In the genomic region with DNA sequence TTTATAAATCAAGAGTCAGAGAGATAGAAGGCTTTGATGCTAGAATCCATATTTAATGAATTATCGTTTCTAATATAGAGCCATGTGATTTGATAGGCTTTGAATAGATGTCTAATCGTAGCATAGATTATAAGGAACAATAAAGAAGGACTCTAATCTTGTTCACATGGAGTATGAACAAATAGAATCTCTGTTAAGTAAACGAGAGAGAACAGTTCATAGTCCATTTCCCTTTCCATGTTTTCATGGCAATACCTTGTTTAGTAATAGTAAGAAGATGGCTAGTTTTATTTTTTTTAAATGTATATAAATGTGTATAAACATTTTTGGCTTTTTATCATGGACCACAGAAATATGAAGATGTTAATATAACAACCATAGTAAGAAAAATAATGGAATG, we compare ENCODE assay signal across 1 cellular context.
TF ChIP-seq lines count a peak whose summit lies in the region.

No MANE protein-coding gene starts in this region.

TF ChIP-seq in HepG2, 621 proteins besides CTCF, POLR2A, EP300 and RAD21 (continues in another document):
- TF ChIP-seq ARNTL (CRISPR knock-in tag; IDR thresholded peaks at IDR 0.05) (no peak), ZEB1 (IDR thresholded peaks at IDR 0.05; ENCODE audit: insufficient replicate concordance, low read depth) (no peak), PHF5A (CRISPR knock-in tag; IDR thresholded peaks at IDR 0.05; ENCODE audit: low read depth, unreplicated experiment) (peak; percentile 54), FOXO4 (CRISPR knock-in tag; conservative IDR thresholded peaks at IDR 0.05) (no peak), ZNF7 (CRISPR knock-in tag; IDR thresholded peaks at IDR 0.05) (no peak), ZIK1 (CRISPR knock-in tag; IDR thresholded peaks at IDR 0.05; ENCODE audit: borderline replicate concordance, low read depth) (no peak), HDAC6 (IDR thresholded peaks at IDR 0.05; ENCODE audit: low read depth, low read length) (no peak), HDAC1 (CRISPR knock-in tag; IDR thresholded peaks at IDR 0.05) (0 out of 2 replicates have a peak, but pooled peaks have one; percentile 36), ZNF782 (CRISPR knock-in tag; IDR thresholded peaks at IDR 0.05; ENCODE audit: borderline replicate concordance) (no peak), GTF2F1 (IDR thresholded peaks at IDR 0.05; ENCODE audit: low read length) (no peak), GRHL1 (CRISPR knock-in tag; conservative IDR thresholded peaks at IDR 0.05) (no peak), ZNF180 (CRISPR knock-in tag; IDR thresholded peaks at IDR 0.05; ENCODE audit: borderline replicate concordance, low read depth) (no peak), ZNF329 (CRISPR knock-in tag; IDR thresholded peaks at IDR 0.05; ENCODE audit: low read depth) (no peak), CHD2 (IDR thresholded peaks at IDR 0.05; ENCODE audit: low read depth, low read length) (no peak), ARID3A (IDR thresholded peaks at IDR 0.05; ENCODE audit: low read depth, low read length) (peak; percentile 80; the same call in 1 of the 2 replicates), HOXA5 (CRISPR knock-in tag; IDR thresholded peaks at IDR 0.05) (no peak), NFATC3 (CRISPR knock-in tag; IDR thresholded peaks at IDR 0.05) (no peak), ZNF816 (CRISPR knock-in tag; IDR thresholded peaks at IDR 0.05; ENCODE audit: borderline replicate concordance) (no peak), HNF4A (CRISPR knock-in tag; IDR thresholded peaks at IDR 0.05) (peak; percentile 75), MEIS2 (CRISPR knock-in tag; IDR thresholded peaks at IDR 0.05) (no peak), ZSCAN31 (CRISPR knock-in tag; IDR thresholded peaks at IDR 0.05; ENCODE audit: low read depth) (no peak), TRIM24 (CRISPR knock-in tag; IDR thresholded peaks at IDR 0.05) (no peak), ZNF331 (CRISPR knock-in tag; IDR thresholded peaks at IDR 0.05) (no peak), ZBTB7B (CRISPR knock-in tag; IDR thresholded peaks at IDR 0.05) (no peak), HOXD1 (CRISPR knock-in tag; IDR thresholded peaks at IDR 0.05) (no peak), ZNF496 (CRISPR knock-in tag; IDR thresholded peaks at IDR 0.05; ENCODE audit: insufficient replicate concordance) (no peak), NCOA2 (CRISPR knock-in tag; IDR thresholded peaks at IDR 0.05) (no peak), ZKSCAN1 (IDR thresholded peaks at IDR 0.05; ENCODE audit: low read length) (no peak), DR1 (CRISPR knock-in tag; IDR thresholded peaks at IDR 0.05) (no peak), RFXANK (CRISPR knock-in tag; IDR thresholded peaks at IDR 0.05) (no peak), ZBTB10 (CRISPR knock-in tag; IDR thresholded peaks at IDR 0.05; ENCODE audit: borderline replicate concordance) (no peak), ZNF24 (IDR thresholded peaks at IDR 0.05) (no peak), NR2F6 (IDR thresholded peaks at IDR 0.05) (no peak), NR2F6 (CRISPR knock-in tag; IDR thresholded peaks at IDR 0.05) (no peak), FOXA3 (CRISPR knock-in tag; IDR thresholded peaks at IDR 0.05) (peak; percentile 84), ZNF234 (CRISPR knock-in tag; conservative IDR thresholded peaks at IDR 0.05) (no peak), CREBL2 (CRISPR knock-in tag; IDR thresholded peaks at IDR 0.05; ENCODE audit: borderline replicate concordance) (no peak), KDM1A (CRISPR knock-in tag; IDR thresholded peaks at IDR 0.05) (0 out of 2 replicates have a peak, but pooled peaks have one; percentile 33), ZKSCAN5 (CRISPR knock-in tag; IDR thresholded peaks at IDR 0.05) (no peak), SSRP1 (CRISPR knock-in tag; IDR thresholded peaks at IDR 0.05) (no peak), ZNF607 (CRISPR knock-in tag; IDR thresholded peaks at IDR 0.05; ENCODE audit: borderline replicate concordance) (no peak), ZNF639 (CRISPR knock-in tag; conservative IDR thresholded peaks at IDR 0.05) (no peak), MLXIP (CRISPR knock-in tag; IDR thresholded peaks at IDR 0.05; ENCODE audit: borderline replicate concordance) (no peak), ZNF430 (CRISPR knock-in tag; IDR thresholded peaks at IDR 0.05) (no peak), KLF6 (CRISPR knock-in tag; IDR thresholded peaks at IDR 0.05) (no peak), HMGXB4 (CRISPR knock-in tag; IDR thresholded peaks at IDR 0.05; ENCODE audit: borderline replicate concordance in 1 of 2, low read depth in 1 of 2) (no peak), ZNF260 (CRISPR knock-in tag; IDR thresholded peaks at IDR 0.05; ENCODE audit: borderline replicate concordance, low read depth) (no peak), TAF1 (CRISPR knock-in tag; IDR thresholded peaks at IDR 0.05) (no peak), TOPORS (CRISPR knock-in tag; IDR thresholded peaks at IDR 0.05) (no peak)
- TF ChIP-seq, protein P1, sequence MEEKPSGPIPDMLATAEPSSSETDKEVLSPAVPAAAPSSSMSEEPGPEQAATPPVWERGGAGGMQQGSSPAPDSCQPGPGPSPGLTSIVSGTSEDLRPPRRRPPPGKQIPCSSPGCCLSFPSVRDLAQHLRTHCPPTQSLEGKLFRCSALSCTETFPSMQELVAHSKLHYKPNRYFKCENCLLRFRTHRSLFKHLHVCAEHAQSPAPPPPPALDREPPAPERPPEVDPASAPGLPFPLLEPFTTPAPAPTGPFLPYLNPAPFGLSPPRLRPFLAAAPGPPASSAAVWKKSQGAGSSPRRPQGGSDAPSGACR (CRISPR knock-in tag; IDR thresholded peaks at IDR 0.05) = no peak
- TF ChIP-seq, protein P2, sequence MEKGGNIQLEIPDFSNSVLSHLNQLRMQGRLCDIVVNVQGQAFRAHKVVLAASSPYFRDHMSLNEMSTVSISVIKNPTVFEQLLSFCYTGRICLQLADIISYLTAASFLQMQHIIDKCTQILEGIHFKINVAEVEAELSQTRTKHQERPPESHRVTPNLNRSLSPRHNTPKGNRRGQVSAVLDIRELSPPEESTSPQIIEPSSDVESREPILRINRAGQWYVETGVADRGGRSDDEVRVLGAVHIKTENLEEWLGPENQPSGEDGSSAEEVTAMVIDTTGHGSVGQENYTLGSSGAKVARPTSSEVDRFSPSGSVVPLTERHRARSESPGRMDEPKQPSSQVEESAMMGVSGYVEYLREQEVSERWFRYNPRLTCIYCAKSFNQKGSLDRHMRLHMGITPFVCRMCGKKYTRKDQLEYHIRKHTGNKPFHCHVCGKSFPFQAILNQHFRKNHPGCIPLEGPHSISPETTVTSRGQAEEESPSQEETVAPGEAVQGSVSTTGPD (CRISPR knock-in tag; IDR thresholded peaks at IDR 0.05) = no peak
- TF ChIP-seq, protein P3, sequence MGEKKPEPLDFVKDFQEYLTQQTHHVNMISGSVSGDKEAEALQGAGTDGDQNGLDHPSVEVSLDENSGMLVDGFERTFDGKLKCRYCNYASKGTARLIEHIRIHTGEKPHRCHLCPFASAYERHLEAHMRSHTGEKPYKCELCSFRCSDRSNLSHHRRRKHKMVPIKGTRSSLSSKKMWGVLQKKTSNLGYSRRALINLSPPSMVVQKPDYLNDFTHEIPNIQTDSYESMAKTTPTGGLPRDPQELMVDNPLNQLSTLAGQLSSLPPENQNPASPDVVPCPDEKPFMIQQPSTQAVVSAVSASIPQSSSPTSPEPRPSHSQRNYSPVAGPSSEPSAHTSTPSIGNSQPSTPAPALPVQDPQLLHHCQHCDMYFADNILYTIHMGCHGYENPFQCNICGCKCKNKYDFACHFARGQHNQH (CRISPR knock-in tag; IDR thresholded peaks at IDR 0.05) = no peak
